In genomic region chr1:208977012-208977411, GRCh38 we compare ENCODE assay signal across 26 cellular contexts.
"Had no signal": no experiment of that assay in that cellular context is flagged by ENCODE, and none has a peak within 500 bp of the region (broad histone marks: within the 10 kb centered on the region; RNA-seq: fewer than 3 reads in every experiment).

No MANE protein-coding gene starts in this region.

- H3K4me1 Mint-ChIP-seq: nephron; stimulated activated effector memory CD8-positive, alpha-beta T cell treated with anti-CD3 and anti-CD28 coated beads, Interleukin-12 subunit alpha, Interleukin-12 subunit beta, amount 100 ng/mL, for 72 hours had no signal

- DNase-seq: activated gamma-delta T cell treated with Interleukin-2 at 50 U/mL for 16 hours; activated T-cell treated with anti-CD3 and anti-CD28 coated beads, Interleukin-2, amount 50 U/mL, for 1 hour; adrenal gland; colonic mucosa; dorsolateral prefrontal cortex; effector memory CD8-positive, alpha-beta T cell; esophagus squamous epithelium; heart left ventricle; pancreas; psoas muscle; right cardiac atrium; stimulated activated CD4-positive, alpha-beta T cell treated with anti-CD3 and anti-CD28 coated beads, Interleukin-2, amount 100 ng/mL, for 24 hours; T-helper 9 cell; upper lobe of right lung had no signal

- H3K4me3 Mint-ChIP-seq: effector memory CD8-positive, alpha-beta T cell; nephron; stimulated activated effector memory CD8-positive, alpha-beta T cell treated with anti-CD3 and anti-CD28 coated beads, Interleukin-12 subunit alpha, Interleukin-12 subunit beta, amount 100 ng/mL, for 72 hours; WTC11 had no signal

- H3K27ac ChIP-seq: adrenal gland, ascending aorta, colonic mucosa, dorsolateral prefrontal cortex, esophagus squamous epithelium, gastroesophageal sphincter, heart left ventricle, neutrophil, pancreas, psoas muscle, skin epidermis, thoracic aorta, upper lobe of right lung had no signal

- H3K27me3 ChIP-seq: adrenal gland, ascending aorta, colonic mucosa, dorsolateral prefrontal cortex, esophagus squamous epithelium, gastroesophageal sphincter, heart left ventricle, neutrophil, pancreas, upper lobe of right lung had no signal

- H3K4me1 ChIP-seq: adrenal gland, ascending aorta, colonic mucosa, gastroesophageal sphincter, heart left ventricle, pancreas, psoas muscle, upper lobe of right lung had no signal

- H3K27ac Mint-ChIP-seq: activated naive CD4-positive, alpha-beta T cell treated with anti-CD3 and anti-CD28 coated beads, Interleukin-2, amount 50 U/mL, for 72 hours; effector memory CD8-positive, alpha-beta T cell; nephron; stimulated activated effector memory CD8-positive, alpha-beta T cell treated with anti-CD3 and anti-CD28 coated beads, Interleukin-12 subunit alpha, Interleukin-12 subunit beta, amount 100 ng/mL, for 72 hours; WTC11 had no signal

- H3K9me3 ChIP-seq: adrenal gland, ascending aorta, colonic mucosa, esophagus squamous epithelium, gastroesophageal sphincter, neutrophil, pancreas, psoas muscle, thoracic aorta, upper lobe of right lung had no signal

- H3K36me3 Mint-ChIP-seq: activated naive CD4-positive, alpha-beta T cell treated with anti-CD3 and anti-CD28 coated beads, Interleukin-2, amount 50 U/mL, for 72 hours; stimulated activated effector memory CD8-positive, alpha-beta T cell treated with anti-CD3 and anti-CD28 coated beads, Interleukin-12 subunit alpha, Interleukin-12 subunit beta, amount 100 ng/mL, for 72 hours; WTC11 had no signal

- H3K4me3 ChIP-seq: adrenal gland, ascending aorta, colonic mucosa, dorsolateral prefrontal cortex, esophagus squamous epithelium, gastroesophageal sphincter, heart left ventricle, lung, pancreas, psoas muscle, skin epidermis, thoracic aorta, upper lobe of right lung had no signal

- H3K9me3 Mint-ChIP-seq: activated naive CD4-positive, alpha-beta T cell treated with anti-CD3 and anti-CD28 coated beads, Interleukin-2, amount 50 U/mL, for 72 hours; effector memory CD8-positive, alpha-beta T cell; nephron; stimulated activated effector memory CD8-positive, alpha-beta T cell treated with anti-CD3 and anti-CD28 coated beads, Interleukin-12 subunit alpha, Interleukin-12 subunit beta, amount 100 ng/mL, for 72 hours; WTC11 had no signal

- FAIRE-seq: endothelial cell of umbilical vein, islet of Langerhans, pancreas had no signal

- ATAC-seq: activated naive CD4-positive, alpha-beta T cell treated with anti-CD3 and anti-CD28 coated beads, Interleukin-2, amount 50 U/mL, for 72 hours; effector memory CD8-positive, alpha-beta T cell; gastroesophageal sphincter; heart left ventricle; pancreas; psoas muscle; right cardiac atrium; stimulated activated effector memory CD8-positive, alpha-beta T cell treated with anti-CD3 and anti-CD28 coated beads, Interleukin-12 subunit alpha, Interleukin-12 subunit beta, amount 100 ng/mL, for 72 hours; upper lobe of right lung; WTC11 had no signal

- H3K36me3 ChIP-seq: adrenal gland, ascending aorta, colonic mucosa, esophagus squamous epithelium, gastroesophageal sphincter, heart left ventricle, neutrophil, pancreas, thoracic aorta, upper lobe of right lung had no signal
